Comparison of ENCODE assay signal across 1 cellular context in the genomic region with DNA sequence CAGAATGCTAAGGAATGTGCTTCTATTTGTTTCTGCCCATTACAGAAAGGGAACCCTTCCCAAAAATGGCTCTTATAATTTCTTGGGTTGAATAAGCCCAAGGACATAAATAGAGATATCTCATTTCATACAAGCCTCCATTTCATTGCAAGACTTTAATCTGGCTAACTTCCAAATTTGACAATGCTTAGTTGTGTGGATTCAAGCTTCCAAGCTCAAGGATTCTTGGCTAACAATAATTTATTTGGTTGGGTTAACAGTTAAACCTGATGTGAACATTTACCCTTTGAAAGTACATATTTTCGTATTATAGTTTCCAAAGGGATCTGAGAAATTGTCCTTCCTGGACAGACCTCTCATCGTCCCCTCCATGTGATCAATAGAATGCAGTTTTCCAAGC.
TF ChIP-seq lines count a peak whose summit lies in the region.

No MANE protein-coding gene starts in this region.

TF ChIP-seq in GM23338, 12 proteins besides CTCF, POLR2A, EP300 and RAD21 (continued from another document):
- no peak for TF ChIP-seq ZNF462 (CRISPR knock-in tag; IDR thresholded peaks at IDR 0.05)
- TF ChIP-seq ETS1 (IDR thresholded peaks at IDR 0.05): no peak
- no peak for TF ChIP-seq JUNB (IDR thresholded peaks at IDR 0.05; ENCODE audit: unreplicated experiment)
- no peak for TF ChIP-seq ZNF331 (CRISPR knock-in tag; IDR thresholded peaks at IDR 0.05; ENCODE audit: low read depth)
TF ChIP-seq in GM23338: peak in this region for 0.
